In the genomic region with DNA sequence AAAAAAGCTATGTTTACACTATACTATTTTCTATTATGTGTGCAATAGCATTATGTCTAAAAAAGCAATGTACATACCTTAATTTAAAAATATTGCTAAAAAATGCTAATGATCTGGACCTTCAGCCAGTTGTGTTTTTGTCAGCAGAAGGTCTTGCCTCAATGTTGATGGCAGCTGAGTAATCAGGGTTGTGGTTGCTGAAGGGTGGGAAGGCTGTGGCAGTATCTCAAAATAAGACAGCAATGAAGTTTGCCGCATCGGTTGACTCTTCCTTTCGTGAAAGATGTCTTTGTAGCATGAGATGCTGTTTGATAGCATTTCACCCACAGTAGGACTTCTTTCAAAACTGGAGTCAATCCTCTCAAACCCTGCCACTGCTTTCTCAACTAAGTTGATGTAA, we compare ENCODE assay signal across 26 cellular contexts.
"Had no signal": no experiment of that assay in that cellular context is flagged by ENCODE, and none has a peak within 500 bp of the region (broad histone marks: within the 10 kb centered on the region; RNA-seq: fewer than 3 reads in every experiment).

No MANE protein-coding gene starts in this region.

- H3K27me3 ChIP-seq: brain microvascular endothelial cell, dorsolateral prefrontal cortex, esophagus squamous epithelium had no signal

- H3K4me1 Mint-ChIP-seq: central memory CD8-positive, alpha-beta T cell; T-cell had no signal

- H3K36me3 ChIP-seq: brain microvascular endothelial cell, esophagus squamous epithelium had no signal

- DNase-seq: activated CD4-positive, alpha-beta memory T cell treated with anti-CD3 and anti-CD28 coated beads for 36 hours; activated CD4-positive, alpha-beta T cell treated with anti-CD3 and anti-CD28 coated beads for 36 hours; activated CD4-positive, alpha-beta T cell treated with anti-CD3 and anti-CD28 coated beads, Interleukin-2, amount 10 ng/mL, durations not matched to agents 24 days and 14 days; activated CD4-positive, CD25-positive, alpha-beta regulatory T cell; activated CD4-positive, CD25-positive, alpha-beta regulatory T cell treated with anti-CD3 and anti-CD28 coated beads, Interleukin-2, amount 50 U/mL, for 72 hours; activated CD8-positive, alpha-beta memory T cell treated with anti-CD3 and anti-CD28 coated beads for 24 hours; activated gamma-delta T cell; activated naive CD4-positive, alpha-beta T cell treated with anti-CD3 and anti-CD28 coated beads, Interleukin-2, amount 50 U/mL, for 16 hours; activated naive CD4-positive, alpha-beta T cell treated with Interleukin-2 at 50 U/mL for 16 hours; activated T-cell treated with anti-CD3 and anti-CD28 coated beads, Interleukin-2, amount 50 U/mL, for 4 hours; amniotic stem cell; anterior cingulate cortex; brain microvascular endothelial cell; dorsolateral prefrontal cortex; effector memory CD4-positive, alpha-beta T cell; endodermal cell; erythroblast; esophagus squamous epithelium; head of caudate nucleus; SW 1271; T-cell had no signal

- H3K27ac ChIP-seq: brain microvascular endothelial cell, coronary artery, dorsolateral prefrontal cortex, esophagus squamous epithelium had no signal

- H3K27me3 Mint-ChIP-seq: dendritic cell treated with granulocyte-macrophage colony-stimulating factor and Interleukin-4, amounts not matched to agents 40 ng/mL and 50 ng/mL, for 4 days had no signal

- H3K27ac Mint-ChIP-seq: activated CD4-positive, alpha-beta memory T cell treated with anti-CD3 and anti-CD28 coated beads for 36 hours; activated CD4-positive, alpha-beta T cell treated with anti-CD3 and anti-CD28 coated beads for 36 hours; activated CD4-positive, alpha-beta T cell treated with anti-CD3 and anti-CD28 coated beads, Interleukin-2, amount 10 ng/mL, durations not matched to agents 24 days and 14 days; activated naive CD8-positive, alpha-beta T cell; dendritic cell treated with granulocyte-macrophage colony-stimulating factor and Interleukin-4, amounts not matched to agents 40 ng/mL and 50 ng/mL, for 4 days; endodermal cell; T-cell; T-helper 1 cell treated with Interleukin-12 subunit alpha and Interleukin-12 subunit beta and Interleukin-4 antibody, amounts not matched to agents 30 μg/mL and 1 μg/mL, for 36 hours had no signal

- H3K9me3 ChIP-seq: esophagus squamous epithelium had no signal

- H3K4me3 Mint-ChIP-seq: activated CD4-positive, alpha-beta memory T cell treated with anti-CD3 and anti-CD28 coated beads for 36 hours; activated CD4-positive, alpha-beta T cell treated with anti-CD3 and anti-CD28 coated beads for 36 hours; activated CD4-positive, alpha-beta T cell treated with anti-CD3 and anti-CD28 coated beads, Interleukin-2, amount 10 ng/mL, durations not matched to agents 24 days and 14 days; activated naive CD8-positive, alpha-beta T cell; activated T-cell treated with anti-CD3 and anti-CD28 coated beads, Interleukin-2, amount 50 U/mL, for 4 hours; central memory CD8-positive, alpha-beta T cell; dendritic cell treated with granulocyte-macrophage colony-stimulating factor and Interleukin-4, amounts not matched to agents 40 ng/mL and 50 ng/mL, for 4 days; endodermal cell; T-cell; T-helper 1 cell treated with Interleukin-12 subunit alpha and Interleukin-12 subunit beta and Interleukin-4 antibody, amounts not matched to agents 30 μg/mL and 1 μg/mL, for 36 hours had no signal

- H3K36me3 Mint-ChIP-seq: activated CD4-positive, alpha-beta memory T cell treated with anti-CD3 and anti-CD28 coated beads for 36 hours; activated naive CD8-positive, alpha-beta T cell; T-cell had no signal

- H3K9me3 Mint-ChIP-seq: central memory CD8-positive, alpha-beta T cell; endodermal cell; T-cell had no signal

- ATAC-seq: activated CD4-positive, alpha-beta T cell treated with anti-CD3 and anti-CD28 coated beads for 36 hours; activated T-cell treated with anti-CD3 and anti-CD28 coated beads, Interleukin-2, amount 50 U/mL, for 4 hours; T-cell had no signal

- H3K4me3 ChIP-seq: coronary artery, dorsolateral prefrontal cortex, esophagus squamous epithelium had no signal
